ENCODE assay signal across 12 cellular contexts in the genomic region with DNA sequence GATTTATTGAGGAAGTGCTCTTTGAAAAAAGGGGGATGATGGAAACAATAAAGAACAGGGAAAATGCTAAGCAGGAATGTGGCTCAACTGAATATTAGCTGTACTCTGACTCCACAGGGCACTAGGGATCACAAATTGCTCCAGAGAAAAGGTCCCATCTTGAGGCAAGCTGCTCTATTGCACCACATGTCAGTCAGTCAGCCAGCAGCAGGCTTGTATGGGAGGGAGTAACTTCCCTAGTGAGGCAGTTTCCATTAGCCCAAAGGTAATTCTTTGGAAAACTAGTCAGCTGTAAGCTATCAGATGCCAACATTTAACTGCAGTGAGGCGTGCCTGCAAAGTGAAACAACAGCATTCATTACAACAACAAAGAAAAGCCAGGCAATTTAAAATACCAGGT.
A peak's percentile ranks its signal among the peaks of the same experiment; 100 is the strongest.
DNase-seq lines count a peak whose midpoint lies in the region; ATAC-seq, FAIRE-seq and TF ChIP-seq lines count a peak whose summit lies in the region.
"Had no signal": no experiment of that assay in that cellular context is flagged by ENCODE, and none has a peak within 500 bp of the region (broad histone marks: within the 10 kb centered on the region; RNA-seq: fewer than 3 reads in every experiment).

No MANE protein-coding gene starts in this region.

- H3K4me3 ChIP-seq in right lobe of liver (no peak overlapping the region), HepG2 (replicated peaks in 1 of 3; ENCODE audit: insufficient read depth in 1 of 3, low read depth in 2 of 3, low read length in 3 of 3) (no peak overlapping the region), thyroid gland (replicated peaks in 1 of 3) (no peak overlapping the region), kidney (ENCODE audit: low read length in 2 of 2) (no peak overlapping the region)
- H3K4me3 ChIP-seq: upper lobe of left lung had no signal

- H3K36me3 ChIP-seq in right lobe of liver (no peaks in the 10 kb centered on the region), HepG2 (replicated peaks in 1 of 2; ENCODE audit: control insufficient read depth in 1 of 2, insufficient read depth in 2 of 2, low read length in 2 of 2) (no peaks in the 10 kb centered on the region), thyroid gland (no peaks in the 10 kb centered on the region), kidney (ENCODE audit: control insufficient read depth in 1 of 2, insufficient read depth in 2 of 2, low read length in 2 of 2) (no peaks in the 10 kb centered on the region)
- H3K36me3 ChIP-seq: upper lobe of left lung had no signal

- DNase-seq in right lobe of liver = peak in 2 of 3 donors; percentile 45 to 82
- no peak for DNase-seq in HepG2 (ENCODE audit: low spot score)
- peak; percentile 64 for DNase-seq in amniotic epithelial cell (ENCODE audit: low read depth)
- DNase-seq in iPS DF 4.7 (ENCODE audit: extremely low read depth, low spot score) = peak; percentile 5
- no peak for DNase-seq in HT-29 (ENCODE audit: low spot score)
- no peak for DNase-seq in thyroid gland
- DNase-seq in kidney = no peak
- DNase-seq: activated T-cell treated with anti-CD3 and anti-CD28 coated beads, Interleukin-2, amount 50 U/mL, for 4 hours; NCI-H526 treated with DMSO at 0.1 percent for 48 hours had no signal

- peak in 3 of 4 donors; percentile 76 to 93 (median 83) for ATAC-seq in right lobe of liver
- ATAC-seq in HepG2 = no peak; the same call in 2 of the 3 replicates
- no peak for ATAC-seq in HG03378 (IDR thresholded peaks at IDR 0.05; ENCODE audit: unreplicated experiment)
- ATAC-seq: activated CD4-positive, CD25-positive, alpha-beta regulatory T cell treated with anti-CD3 and anti-CD28 coated beads, Interleukin-2, amount 50 U/mL, for 24 hours; activated T-cell treated with anti-CD3 and anti-CD28 coated beads, Interleukin-2, amount 50 U/mL, for 4 hours had no signal

- intact Hi-C loops in right lobe of liver (cut with DNase I) (no loop called here), HepG2 (cut with micrococcal nuclease; ENCODE audit: unreplicated experiment) (no loop called here), thyroid gland (cut with DNase I) (no loop called here), kidney (cut with DNase I) (no loop called here)

- TF ChIP-seq POLR2A in right lobe of liver (IDR thresholded peaks at IDR 0.05) = no peak
- TF ChIP-seq POLR2A in HepG2 (IDR thresholded peaks at IDR 0.05; ENCODE audit: insufficient read depth in 1 of 2, low read depth in 2 of 2, low read length in 2 of 2) = no peak
- TF ChIP-seq POLR2A in thyroid gland (IDR thresholded peaks at IDR 0.05) = no peak

- FAIRE-seq in HepG2 (lab: Jason Lieb, UNC) (no peak), kidney (lab: Jason Lieb, UNC) (no peak)

- H3K27me3 ChIP-seq in right lobe of liver (no peaks in the 10 kb centered on the region), HepG2 (ENCODE audit: control insufficient read depth in 1 of 2, insufficient read depth in 2 of 2, low read length in 2 of 2) (no peaks in the 10 kb centered on the region; a peak in 1 of 5 replicates), thyroid gland (no peaks in the 10 kb centered on the region)
- H3K27me3 ChIP-seq: upper lobe of left lung had no signal

- CTCF ChIA-PET in HepG2 (lab: Yijun Ruan, JAX; ENCODE audit: low intra/inter-chr PET ratio, low total read pairs) = no interaction called here

- H3K4me2 ChIP-seq in HepG2 (ENCODE audit: low read depth, low read length) = no peak overlapping the region

- no peaks in the 10 kb centered on the region for H3K4me1 ChIP-seq in right lobe of liver
- H3K4me1 ChIP-seq in HepG2 (ENCODE audit: insufficient read depth, low read length) = no peaks in the 10 kb centered on the region
- H3K4me1 ChIP-seq in thyroid gland = no peaks in the 10 kb centered on the region
- H3K4me1 ChIP-seq in kidney (ENCODE audit: control insufficient read depth in 1 of 2, insufficient read depth in 1 of 2, low read depth in 1 of 2, low read length in 2 of 2) = no peaks in the 10 kb centered on the region
- H3K4me1 ChIP-seq: upper lobe of left lung had no signal

- H3K9me3 ChIP-seq in right lobe of liver (no peaks in the 10 kb centered on the region), HepG2 (ENCODE audit: low read length) (no peaks in the 10 kb centered on the region), thyroid gland (no peaks in the 10 kb centered on the region), kidney (ENCODE audit: control insufficient read depth in 1 of 2, low read length in 2 of 2) (no peaks in the 10 kb centered on the region)
- H3K9me3 ChIP-seq: upper lobe of left lung had no signal

- BruUV-seq in HepG2 (replicated peaks; lab: Mats Ljungman, UMichigan) = no TSS peak

- 60% methylated on average over 1 of the region's 1 CpG for WGBS in right lobe of liver (ENCODE audit: insufficient coverage, low coverage, low lambda C conversion rate, missing lambda C conversion rate)
- WGBS in HepG2 (ENCODE audit: low lambda C conversion rate) = 5% methylated on average over 1 of the region's 1 CpG
- WGBS in thyroid gland, 2 donors = 64 to 72% methylated on average over 1 of the region's 1 CpG

- H3K27ac ChIP-seq in right lobe of liver (no peak overlapping the region), HepG2 (ENCODE audit: extremely low read length, insufficient read depth, low read length) (no peak overlapping the region), thyroid gland (no peak overlapping the region), kidney (ENCODE audit: low read depth in 2 of 2, low read length in 2 of 2) (no peak overlapping the region)

- TF ChIP-seq EP300 in HepG2 (IDR thresholded peaks at IDR 0.05; ENCODE audit: low read depth in 2 of 2, low read length in 2 of 2) (no peak), HepG2 (CRISPR knock-in tag; IDR thresholded peaks at IDR 0.05; ENCODE audit: borderline replicate concordance) (no peak)

- H3K9ac ChIP-seq in HepG2 (ENCODE audit: insufficient read depth, low read depth, low read length) (no peak overlapping the region), kidney (ENCODE audit: low read length in 2 of 2) (no peak overlapping the region)

- in situ Hi-C loops in HepG2 (cut with HindIII; ENCODE audit: extremely low pct_ligation_motif_present, low pct_unique_long_range_greater_than_20kb) = no loop called here

- H2AFZ ChIP-seq in HepG2 (ENCODE audit: low read length) = no peak overlapping the region

- no peaks in the 10 kb centered on the region for H4K20me1 ChIP-seq in HepG2 (ENCODE audit: insufficient read depth, low read length)

- TF ChIP-seq RAD21 in HepG2 (CRISPR knock-in tag; IDR thresholded peaks at IDR 0.05) = no peak

- H3K79me2 ChIP-seq in HepG2 (ENCODE audit: insufficient read depth, low read length) = no peaks in the 10 kb centered on the region

- POLR2A ChIA-PET in HepG2 (lab: Yijun Ruan, JAX) = no interaction called here

- TF ChIP-seq CTCF in right lobe of liver (IDR thresholded peaks at IDR 0.05) (no peak), HepG2 (CRISPR knock-in tag; IDR thresholded peaks at IDR 0.05) (no peak), thyroid gland (IDR thresholded peaks at IDR 0.05) (no peak), kidney (IDR thresholded peaks at IDR 0.05; ENCODE audit: borderline replicate concordance, extremely low read depth, insufficient read depth) (no peak)

TF ChIP-seq in HepG2, 621 proteins besides CTCF, POLR2A, EP300 and RAD21:
- TF ChIP-seq CCAR2 (optimal IDR thresholded peaks at IDR 0.05; ENCODE audit: low read depth, low read length) (no peak), FUBP1 (CRISPR knock-in tag; IDR thresholded peaks at IDR 0.05; ENCODE audit: borderline replicate concordance) (no peak)
- TF ChIP-seq, protein P1, sequence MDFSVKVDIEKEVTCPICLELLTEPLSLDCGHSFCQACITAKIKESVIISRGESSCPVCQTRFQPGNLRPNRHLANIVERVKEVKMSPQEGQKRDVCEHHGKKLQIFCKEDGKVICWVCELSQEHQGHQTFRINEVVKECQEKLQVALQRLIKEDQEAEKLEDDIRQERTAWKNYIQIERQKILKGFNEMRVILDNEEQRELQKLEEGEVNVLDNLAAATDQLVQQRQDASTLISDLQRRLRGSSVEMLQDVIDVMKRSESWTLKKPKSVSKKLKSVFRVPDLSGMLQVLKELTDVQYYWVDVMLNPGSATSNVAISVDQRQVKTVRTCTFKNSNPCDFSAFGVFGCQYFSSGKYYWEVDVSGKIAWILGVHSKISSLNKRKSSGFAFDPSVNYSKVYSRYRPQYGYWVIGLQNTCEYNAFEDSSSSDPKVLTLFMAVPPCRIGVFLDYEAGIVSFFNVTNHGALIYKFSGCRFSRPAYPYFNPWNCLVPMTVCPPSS (IDR thresholded peaks at IDR 0.05) = no peak

Comparison
In these comparisons a context has a peak if more than half of its experiments do, and no peak if none do; other contexts are left out.
1. ATAC-seq: peak in right lobe of liver (3 of 4); none in HepG2 (single experiment) and HG03378 (single experiment).
2. DNase-seq: peak in right lobe of liver (2 of 3), amniotic epithelial cell (single experiment) and iPS DF 4.7 (single experiment); none in HepG2 (single experiment), HT-29 (single experiment), thyroid gland (0 of 2) and kidney (single experiment).